ENCODE assay signal across 1 cellular context in genomic region chr11:11078344-11078743, GRCh38.
TF ChIP-seq lines count a peak whose summit lies in the region.

No MANE protein-coding gene starts in this region.

TF ChIP-seq in SK-N-SH, 30 proteins besides CTCF, POLR2A, EP300 and RAD21 (continued from another document):
- TF ChIP-seq, protein P1, sequence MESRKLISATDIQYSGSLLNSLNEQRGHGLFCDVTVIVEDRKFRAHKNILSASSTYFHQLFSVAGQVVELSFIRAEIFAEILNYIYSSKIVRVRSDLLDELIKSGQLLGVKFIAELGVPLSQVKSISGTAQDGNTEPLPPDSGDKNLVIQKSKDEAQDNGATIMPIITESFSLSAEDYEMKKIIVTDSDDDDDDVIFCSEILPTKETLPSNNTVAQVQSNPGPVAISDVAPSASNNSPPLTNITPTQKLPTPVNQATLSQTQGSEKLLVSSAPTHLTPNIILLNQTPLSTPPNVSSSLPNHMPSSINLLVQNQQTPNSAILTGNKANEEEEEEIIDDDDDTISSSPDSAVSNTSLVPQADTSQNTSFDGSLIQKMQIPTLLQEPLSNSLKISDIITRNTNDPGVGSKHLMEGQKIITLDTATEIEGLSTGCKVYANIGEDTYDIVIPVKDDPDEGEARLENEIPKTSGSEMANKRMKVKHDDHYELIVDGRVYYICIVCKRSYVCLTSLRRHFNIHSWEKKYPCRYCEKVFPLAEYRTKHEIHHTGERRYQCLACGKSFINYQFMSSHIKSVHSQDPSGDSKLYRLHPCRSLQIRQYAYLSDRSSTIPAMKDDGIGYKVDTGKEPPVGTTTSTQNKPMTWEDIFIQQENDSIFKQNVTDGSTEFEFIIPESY (IDR thresholded peaks at IDR 0.05; ENCODE audit: borderline replicate concordance, low read depth), result no peak
- TF ChIP-seq NFIC (IDR thresholded peaks at IDR 0.05; ENCODE audit: borderline replicate concordance) (no peak), RCOR1 (IDR thresholded peaks at IDR 0.05; ENCODE audit: low read length) (no peak), EZH2phosphoT487 (IDR thresholded peaks at IDR 0.05; ENCODE audit: borderline replicate concordance, low read depth) (no peak), SIN3A (IDR thresholded peaks at IDR 0.05; ENCODE audit: borderline replicate concordance, low read depth, low read length) (no peak), JUND (IDR thresholded peaks at IDR 0.05) (no peak), GABPA (IDR thresholded peaks at IDR 0.05; ENCODE audit: low read depth) (no peak), USF2 (IDR thresholded peaks at IDR 0.05; ENCODE audit: borderline replicate concordance, low read depth, low read length) (no peak), FOXM1 (IDR thresholded peaks at IDR 0.05; ENCODE audit: low read depth) (no peak), RXRA (IDR thresholded peaks at IDR 0.05; ENCODE audit: borderline replicate concordance, low read depth) (no peak)
- TF ChIP-seq, protein P2, sequence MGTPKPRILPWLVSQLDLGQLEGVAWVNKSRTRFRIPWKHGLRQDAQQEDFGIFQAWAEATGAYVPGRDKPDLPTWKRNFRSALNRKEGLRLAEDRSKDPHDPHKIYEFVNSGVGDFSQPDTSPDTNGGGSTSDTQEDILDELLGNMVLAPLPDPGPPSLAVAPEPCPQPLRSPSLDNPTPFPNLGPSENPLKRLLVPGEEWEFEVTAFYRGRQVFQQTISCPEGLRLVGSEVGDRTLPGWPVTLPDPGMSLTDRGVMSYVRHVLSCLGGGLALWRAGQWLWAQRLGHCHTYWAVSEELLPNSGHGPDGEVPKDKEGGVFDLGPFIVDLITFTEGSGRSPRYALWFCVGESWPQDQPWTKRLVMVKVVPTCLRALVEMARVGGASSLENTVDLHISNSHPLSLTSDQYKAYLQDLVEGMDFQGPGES (IDR thresholded peaks at IDR 0.05; ENCODE audit: low read depth, low read length), result no peak
